14 cellular contexts compared by ENCODE assay signal in the genomic region with DNA sequence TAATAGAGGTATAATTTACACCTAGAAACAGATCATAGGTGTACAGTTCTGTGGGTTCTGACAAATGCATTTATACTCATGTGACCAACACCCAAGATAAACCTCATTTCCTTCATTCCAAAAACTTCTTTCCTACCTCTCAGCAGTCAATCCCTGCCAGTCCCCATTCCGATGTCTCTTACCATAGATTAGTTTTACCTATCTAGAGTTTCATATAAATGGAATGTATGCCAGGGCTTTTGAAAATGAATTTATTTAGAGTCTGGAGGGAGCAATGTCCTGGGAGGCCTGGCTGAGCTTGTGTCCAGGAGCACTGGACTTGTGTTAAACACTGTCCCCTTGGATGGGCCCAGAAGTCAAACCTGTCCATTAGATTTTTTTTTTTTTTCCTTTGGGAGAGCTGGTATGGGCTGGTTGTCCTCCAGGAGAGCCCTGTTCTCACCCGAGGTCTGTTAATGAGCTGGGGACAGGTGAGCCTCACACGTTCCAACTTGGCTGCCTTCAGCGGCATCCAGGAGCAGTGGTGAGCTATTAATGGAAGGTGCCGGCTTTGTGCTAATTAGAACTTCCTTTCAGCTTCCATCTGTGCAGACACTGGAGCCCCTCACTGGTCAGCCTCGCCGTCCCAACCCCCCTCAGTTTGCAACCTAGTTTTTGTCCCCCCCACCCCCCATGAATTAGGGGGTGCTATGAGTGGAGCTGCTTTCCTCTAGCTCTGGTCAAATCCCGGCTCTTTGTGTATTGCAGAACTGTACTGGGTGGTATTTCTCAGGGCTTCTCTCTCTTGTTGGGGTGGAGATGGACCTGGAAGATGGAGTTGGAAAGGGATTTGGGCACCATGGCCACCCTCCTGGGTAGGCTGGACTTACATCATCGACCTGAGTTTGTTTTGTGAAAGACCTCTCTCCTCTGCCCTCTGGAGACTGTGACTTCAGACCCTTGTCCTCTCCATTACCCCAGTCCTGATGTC. TPM values are rescaled to one million over a fixed set of nuclear protein-coding genes. Genes with fewer than 3 reads are reported as not detected.
DNase-seq lines count a peak whose midpoint lies in the region; ATAC-seq, FAIRE-seq and TF ChIP-seq lines count a peak whose summit lies in the region.
"Had no signal": no experiment of that assay in that cellular context is flagged by ENCODE, and none has a peak within 500 bp of the region (broad histone marks: within the 10 kb centered on the region; RNA-seq: fewer than 3 reads in every experiment).

No MANE protein-coding gene starts in this region.

- H3K36me3 ChIP-seq in kidney (ENCODE audit: control insufficient read depth in 1 of 2, insufficient read depth in 2 of 2, low read length in 2 of 2), result no peaks in the 10 kb centered on the region
- H3K36me3 ChIP-seq in lower lobe of right lung, result no peaks in the 10 kb centered on the region
- H3K36me3 ChIP-seq: BLaER1 treated with 17β-estradiol and CSF1 and Interleukin-3, amounts not matched to agents 10 nM and 100 nM had no signal

- no peak for FAIRE-seq in kidney (lab: Jason Lieb, UNC)
- FAIRE-seq: GM12891, H54 had no signal

- peak; percentile 15 for DNase-seq in GM10266 (ENCODE audit: extremely low spot score)
- DNase-seq in dorsolateral prefrontal cortex, result peak in 1 of 10 donors; percentile 60
- DNase-seq in kidney, result peak; percentile 12
- DNase-seq in kidney tubule cell (ENCODE audit: low spot score), result no peak
- no peak for DNase-seq in GM19238 (ENCODE audit: insufficient read length, low spot score)
- DNase-seq in lower lobe of right lung, result no peak
- DNase-seq: ACHN; CD4-positive, CD25-positive, alpha-beta regulatory T cell; DMS53 had no signal

- ATAC-seq in GM21360 (IDR thresholded peaks at IDR 0.05; ENCODE audit: unreplicated experiment) (no peak), lower lobe of right lung (no peak)

- H3K9ac ChIP-seq in kidney (ENCODE audit: low read length in 2 of 2), result no peak overlapping the region
- H3K9ac ChIP-seq: BLaER1 treated with 17β-estradiol and CSF1 and Interleukin-3, amounts not matched to agents 10 nM and 100 nM had no signal

- H3K4me3 ChIP-seq in dorsolateral prefrontal cortex (peak overlapping the region in 13 of 59 donors; percentile 0 to 38 (median 13)), kidney (ENCODE audit: low read length in 2 of 2) (no peak overlapping the region), lower lobe of right lung (no peak overlapping the region)
- H3K4me3 ChIP-seq: BLaER1 treated with 17β-estradiol and CSF1 and Interleukin-3, amounts not matched to agents 10 nM and 100 nM had no signal

- H3K9me3 ChIP-seq in kidney (ENCODE audit: control insufficient read depth in 1 of 2, low read length in 2 of 2) (no peaks in the 10 kb centered on the region), lower lobe of right lung (no peaks in the 10 kb centered on the region)

- intact Hi-C loops in dorsolateral prefrontal cortex (cut with DNase I), result no loop called here
- intact Hi-C loops in kidney (cut with DNase I), result no loop called here
- intact Hi-C loops in lower lobe of right lung (cut with DNase I), result no loop called here

- TF ChIP-seq CTCF in GM10266 (IDR thresholded peaks at IDR 0.05; ENCODE audit: control insufficient read depth, insufficient read depth, low read depth, missing control alignments), result no peak
- TF ChIP-seq CTCF in dorsolateral prefrontal cortex (IDR thresholded peaks at IDR 0.05 in 54 of 56, conservative IDR thresholded peaks at IDR 0.05 in 2 of 56; ENCODE audit: low read depth in 1 of 56, partially characterized antibody in 56 of 56), result no peak
- TF ChIP-seq CTCF in kidney (IDR thresholded peaks at IDR 0.05; ENCODE audit: borderline replicate concordance, extremely low read depth, insufficient read depth), result no peak
- no peak for TF ChIP-seq CTCF in lower lobe of right lung (IDR thresholded peaks at IDR 0.05)

- H3K27me3 ChIP-seq in dorsolateral prefrontal cortex, result peaks cover 0 to 87% (median 26%) of the 10 kb centered on the region in 45 donors
- peaks cover 98% of the 10 kb centered on the region for H3K27me3 ChIP-seq in lower lobe of right lung (ENCODE audit: low read depth)

- H3K4me1 ChIP-seq in kidney (ENCODE audit: control insufficient read depth in 1 of 2, insufficient read depth in 1 of 2, low read depth in 1 of 2, low read length in 2 of 2) (no peaks in the 10 kb centered on the region), lower lobe of right lung (peaks cover 26% of the 10 kb centered on the region)

- H3K27ac ChIP-seq in angular gyrus (ENCODE audit: low read depth, low read length), result peak overlapping the region; percentile 9
- H3K27ac ChIP-seq in dorsolateral prefrontal cortex, result peak overlapping the region in 41 of 59 donors; percentile 8 to 90 (median 61)
- no peak overlapping the region for H3K27ac ChIP-seq in kidney (ENCODE audit: low read depth in 2 of 2, low read length in 2 of 2)
- no peak overlapping the region for H3K27ac ChIP-seq in lower lobe of right lung
- H3K27ac ChIP-seq: BLaER1 treated with 17β-estradiol and CSF1 and Interleukin-3, amounts not matched to agents 10 nM and 100 nM had no signal

RNA-seq across cellular contexts. Expression of a gene that starts 40.8 kb away (rescaled TPM):
- total RNA-seq in dorsolateral prefrontal cortex (10 to 100 TPM; 42.1 to 75.8 (median 58.1) TPM), kidney (72.4 TPM), lower lobe of right lung (58.2 TPM)
- polyA plus RNA-seq in kidney (ENCODE audit: insufficient read depth, low read depth, low replicate concordance), result 28.6 TPM

Comparison
In these comparisons a context has a peak if more than half of its experiments do, and no peak if none do; other contexts are left out.
1. DNase-seq: peak in GM10266 (single experiment) and kidney (single experiment); none in kidney tubule cell (single experiment), GM19238 (single experiment) and lower lobe of right lung (single experiment).
2. H3K27ac ChIP-seq: peak in angular gyrus (single experiment) and dorsolateral prefrontal cortex (41 of 59); none in kidney (0 of 2) and lower lobe of right lung (single experiment).